ENCODE assay signal across 19 cellular contexts in the genomic region with DNA sequence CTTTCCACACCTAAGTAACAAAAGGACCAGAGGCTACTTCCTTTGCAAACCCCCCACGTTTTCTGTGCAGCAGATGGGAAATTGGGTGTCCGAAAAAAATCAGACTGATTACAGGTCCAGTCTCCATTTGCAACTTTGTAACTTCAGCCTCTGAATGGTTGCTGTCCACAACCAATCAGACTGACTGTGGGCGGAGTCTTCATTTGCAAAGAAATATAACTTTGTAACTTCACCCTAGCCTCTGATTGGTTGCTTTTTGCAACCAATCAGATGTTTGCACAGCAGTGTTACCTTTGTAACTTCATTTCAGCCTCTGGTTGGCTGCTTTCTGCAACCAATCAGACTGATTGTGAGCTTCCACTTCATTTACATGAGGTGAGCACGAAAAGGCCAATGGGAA. TPM values are rescaled to one million over a fixed set of nuclear protein-coding genes. Genes with fewer than 3 reads are reported as not detected.
DNase-seq lines count a peak whose midpoint lies in the region; ATAC-seq and TF ChIP-seq lines count a peak whose summit lies in the region.
"Had no signal": no experiment of that assay in that cellular context is flagged by ENCODE, and none has a peak within 500 bp of the region (broad histone marks: within the 10 kb centered on the region; RNA-seq: fewer than 3 reads in every experiment).

No MANE protein-coding gene starts in this region.

- no peaks in the 10 kb centered on the region for H3K27me3 Mint-ChIP-seq in activated CD4-positive, alpha-beta memory T cell treated with anti-CD3 and anti-CD28 coated beads, Interleukin-2, amount 10 ng/mL, durations not matched to agents 7 days and 5 days
- H3K27me3 Mint-ChIP-seq in neural progenitor cell (ENCODE audit: insufficient read depth, low read depth): no peaks in the 10 kb centered on the region
- H3K27me3 Mint-ChIP-seq: IgD-negative memory B cell had no signal

- H3K27ac Mint-ChIP-seq in activated CD4-positive, alpha-beta memory T cell treated with anti-CD3 and anti-CD28 coated beads, Interleukin-2, amount 10 ng/mL, durations not matched to agents 7 days and 5 days: no peak overlapping the region
- no peak overlapping the region for H3K27ac Mint-ChIP-seq in neural progenitor cell
- H3K27ac Mint-ChIP-seq: IgD-negative memory B cell; T-helper 2 cell treated with Interferon-gamma antibody and Interleukin-4, amounts not matched to agents 5 μg/mL and 100 μg/mL, for 36 hours had no signal

- POLR2A ChIA-PET in activated CD4-positive, alpha-beta memory T cell treated with anti-CD3 and anti-CD28 coated beads, Interleukin-2, amount 10 ng/mL, durations not matched to agents 7 days and 5 days (lab: Charles Lee): no interaction called here

- no peak overlapping the region for H3K27ac ChIP-seq in neural progenitor cell
- H3K27ac ChIP-seq: C4-2B had no signal

- H3K36me3 Mint-ChIP-seq in activated CD4-positive, alpha-beta memory T cell treated with anti-CD3 and anti-CD28 coated beads, Interleukin-2, amount 10 ng/mL, durations not matched to agents 7 days and 5 days (ENCODE audit: low read depth): peaks cover 19% of the 10 kb centered on the region
- H3K36me3 Mint-ChIP-seq in neural progenitor cell: peaks cover 3% of the 10 kb centered on the region

- no peaks in the 10 kb centered on the region for H3F3A ChIP-seq in neural progenitor cell (ENCODE audit: low read depth)

- H3K4me1 Mint-ChIP-seq in activated CD4-positive, alpha-beta memory T cell treated with anti-CD3 and anti-CD28 coated beads, Interleukin-2, amount 10 ng/mL, durations not matched to agents 7 days and 5 days: peaks cover 2% of the 10 kb centered on the region
- peaks cover 2% of the 10 kb centered on the region for H3K4me1 Mint-ChIP-seq in neural progenitor cell
- H3K4me1 Mint-ChIP-seq: IgD-negative memory B cell had no signal

- H3K36me3 ChIP-seq in BE2C (no peaks in the 10 kb centered on the region), neural progenitor cell (no peaks in the 10 kb centered on the region)

- TF ChIP-seq CTCF in BE2C (IDR thresholded peaks at IDR 0.05; ENCODE audit: low read depth, low read length): no peak
- no peak for TF ChIP-seq CTCF in GM12865 (IDR thresholded peaks at IDR 0.05; ENCODE audit: insufficient read depth, low read depth, low read length, missing control alignments)
- TF ChIP-seq CTCF in epithelial cell of esophagus (IDR thresholded peaks at IDR 0.05; ENCODE audit: insufficient read depth, low read depth, low read length, missing control alignments): no peak
- no peak for TF ChIP-seq CTCF in neural progenitor cell (IDR thresholded peaks at IDR 0.05)

- H3K27me3 ChIP-seq in BE2C (no peaks in the 10 kb centered on the region), neural progenitor cell (no peaks in the 10 kb centered on the region)

- no peak overlapping the region for H3K4me3 Mint-ChIP-seq in activated CD4-positive, alpha-beta memory T cell treated with anti-CD3 and anti-CD28 coated beads, Interleukin-2, amount 10 ng/mL, durations not matched to agents 7 days and 5 days
- no peak overlapping the region for H3K4me3 Mint-ChIP-seq in neural progenitor cell
- H3K4me3 Mint-ChIP-seq: IgD-negative memory B cell; T-helper 2 cell treated with Interferon-gamma antibody and Interleukin-4, amounts not matched to agents 5 μg/mL and 100 μg/mL, for 36 hours had no signal

- H3K9me3 ChIP-seq in BE2C (no peaks in the 10 kb centered on the region), neural progenitor cell (ENCODE audit: low read depth) (no peaks in the 10 kb centered on the region)

- ATAC-seq in HG02970 (IDR thresholded peaks at IDR 0.05; ENCODE audit: low FRiP score, unreplicated experiment) (no peak), HG02884 (IDR thresholded peaks at IDR 0.05; ENCODE audit: unreplicated experiment) (no peak)

- no peaks in the 10 kb centered on the region for H3K79me2 ChIP-seq in neural progenitor cell (ENCODE audit: low read depth)

- DNase-seq in BE2C (peak; percentile 2), GM12865 (ENCODE audit: low read depth) (peak; percentile 4), NCI-H226 (peak; percentile 42), epithelial cell of esophagus (ENCODE audit: low read depth) (peak; percentile 3), neural progenitor cell (ENCODE audit: low spot score) (no peak)
- no peak for DNase-seq in activated CD4-positive, alpha-beta memory T cell treated with anti-CD3 and anti-CD28 coated beads, Interleukin-2, amount 10 ng/mL, durations not matched to agents 7 days and 5 days
- DNase-seq: DMS79 treated with DMSO at 0.1 percent for 48 hours, GDM1, GOT3, NCI-H1092, NCI-H187, NCI-H2171 treated with DMSO at 0.1 percent for 48 hours, NCI-H510A, NCI-H82 had no signal

- no peaks in the 10 kb centered on the region for H4K20me1 ChIP-seq in neural progenitor cell (ENCODE audit: low read depth)

- H3K4me1 ChIP-seq in BE2C (no peaks in the 10 kb centered on the region), neural progenitor cell (no peaks in the 10 kb centered on the region)

- H3K9ac ChIP-seq in neural progenitor cell: no peak overlapping the region

- H3K4me3 ChIP-seq in BE2C (ENCODE audit: low read depth, low read length): no peak overlapping the region
- H3K4me3 ChIP-seq in GM12865 (ENCODE audit: low read depth, low read length): no peak overlapping the region
- no peak overlapping the region for H3K4me3 ChIP-seq in epithelial cell of esophagus (ENCODE audit: low read length)
- no peak overlapping the region for H3K4me3 ChIP-seq in neural progenitor cell

- CTCF ChIA-PET in activated CD4-positive, alpha-beta memory T cell treated with anti-CD3 and anti-CD28 coated beads, Interleukin-2, amount 10 ng/mL, durations not matched to agents 7 days and 5 days (lab: Charles Lee): no interaction called here

- H3K4me2 ChIP-seq in neural progenitor cell: no peak overlapping the region

- H2AFZ ChIP-seq in neural progenitor cell (replicated peaks): no peak overlapping the region

- H3K9me3 Mint-ChIP-seq in activated CD4-positive, alpha-beta memory T cell treated with anti-CD3 and anti-CD28 coated beads, Interleukin-2, amount 10 ng/mL, durations not matched to agents 7 days and 5 days: no peaks in the 10 kb centered on the region
- H3K9me3 Mint-ChIP-seq in neural progenitor cell: no peaks in the 10 kb centered on the region
- H3K9me3 Mint-ChIP-seq: IgD-negative memory B cell; T-helper 2 cell treated with Interferon-gamma antibody and Interleukin-4, amounts not matched to agents 5 μg/mL and 100 μg/mL, for 36 hours had no signal

RNA-seq across cellular contexts. Expression of gene CACNB4, which starts 27.8 kb away (rescaled TPM):
- polyA plus RNA-seq in BE2C (2012; ENCODE audit: insufficient read depth, insufficient read length, low read depth): 0.83 TPM
- under 1 TPM; 0.28 to 0.30 TPM for total RNA-seq in activated CD4-positive, alpha-beta memory T cell treated with anti-CD3 and anti-CD28 coated beads, Interleukin-2, amount 10 ng/mL, durations not matched to agents 7 days and 5 days
- total RNA-seq in neural progenitor cell (ENCODE audit: low replicate concordance): 8.9 and 14.2 TPM in 2 replicates

RNA-seq across cellular contexts. Expression of gene STAM2, which starts 48.9 kb away (rescaled TPM):
- polyA plus RNA-seq in BE2C (2012; ENCODE audit: insufficient read depth, insufficient read length, low read depth): 4.9 TPM
- 10 to 100 TPM; 13.8 to 16.2 TPM for total RNA-seq in activated CD4-positive, alpha-beta memory T cell treated with anti-CD3 and anti-CD28 coated beads, Interleukin-2, amount 10 ng/mL, durations not matched to agents 7 days and 5 days
- total RNA-seq in neural progenitor cell (ENCODE audit: low replicate concordance): 11.4 and 16.8 TPM in 2 replicates

Comparison
In these comparisons a context has a peak if more than half of its experiments do, and no peak if none do; other contexts are left out.
1. DNase-seq: peak in BE2C (single experiment), GM12865 (single experiment), NCI-H226 (single experiment) and epithelial cell of esophagus (single experiment); none in activated CD4-positive, alpha-beta memory T cell treated with anti-CD3 and anti-CD28 coated beads, Interleukin-2, amount 10 ng/mL, durations not matched to agents 7 days and 5 days (single experiment) and neural progenitor cell (single experiment).